In genomic region chr3:18338827-18339226, GRCh38 we compare ENCODE assay signal across 16 cellular contexts.
"Had no signal": no experiment of that assay in that cellular context is flagged by ENCODE, and none has a peak within 500 bp of the region (broad histone marks: within the 10 kb centered on the region; RNA-seq: fewer than 3 reads in every experiment).

No MANE protein-coding gene starts in this region.

- H3K27ac ChIP-seq: epithelial cell of prostate, esophagus muscularis mucosa, gastroesophageal sphincter, suprapubic skin, thyroid gland had no signal

- H3K4me3 ChIP-seq: esophagus muscularis mucosa, gastroesophageal sphincter, suprapubic skin, thyroid gland had no signal

- H3K4me1 ChIP-seq: esophagus muscularis mucosa, gastroesophageal sphincter, suprapubic skin, thyroid gland had no signal

- H3K27me3 ChIP-seq: esophagus muscularis mucosa, gastroesophageal sphincter, suprapubic skin, thyroid gland had no signal

- DNase-seq: effector memory CD8-positive, alpha-beta T cell; foreskin fibroblast; immature natural killer cell; left colon; mammary epithelial cell; natural killer cell; posterior cingulate gyrus; stimulated activated CD4-positive, alpha-beta T cell treated with anti-CD3 and anti-CD28 coated beads, Interleukin-4, amount 100 ng/mL, for 1 hour; stimulated activated CD8-positive, alpha-beta memory T cell treated with anti-CD3 and anti-CD28 coated beads, Interleukin-4, amount 100 ng/mL, for 48 hours; stimulated activated naive CD8-positive, alpha-beta T cell treated with anti-CD3 and anti-CD28 coated beads, Interleukin-15, Interleukin-2, amounts not matched to agents 100 U/mL and 50 U/mL, for 24 hours; thyroid gland had no signal

- H3K9me3 ChIP-seq: esophagus muscularis mucosa, gastroesophageal sphincter, suprapubic skin, thyroid gland had no signal

- ATAC-seq: effector memory CD8-positive, alpha-beta T cell; gastroesophageal sphincter; left colon; natural killer cell; stimulated activated effector memory CD8-positive, alpha-beta T cell treated with anti-CD3 and anti-CD28 coated beads, Interleukin-12 subunit alpha, Interleukin-12 subunit beta, amount 100 ng/mL, for 72 hours; stimulated activated naive CD8-positive, alpha-beta T cell treated with anti-CD3 and anti-CD28 coated beads, Interleukin-15, Interleukin-2, amounts not matched to agents 100 U/mL and 50 U/mL, for 24 hours had no signal
